ENCODE assay signal across 1 cellular context in genomic region chr16:82655315-82655714, GRCh38.
A peak's percentile ranks its signal among the peaks of the same experiment; 100 is the strongest.
TF ChIP-seq lines count a peak whose summit lies in the region.

No MANE protein-coding gene starts in this region.

TF ChIP-seq in GM12878, 131 proteins besides CTCF, POLR2A, EP300 and RAD21 (continued from another document and continues in another):
- TF ChIP-seq ZNF592 (IDR thresholded peaks at IDR 0.05) (no peak), FOXM1 (IDR thresholded peaks at IDR 0.05; ENCODE audit: low read depth, low read length) (peak; percentile 83; the same call in 1 of the 2 replicates), RELA (IDR thresholded peaks at IDR 0.05; ENCODE audit: borderline replicate concordance, partially characterized antibody) (no peak), MAX (IDR thresholded peaks at IDR 0.05; ENCODE audit: low read depth, low read length) (no peak), NR2C1 (IDR thresholded peaks at IDR 0.05) (no peak), ETV6 (conservative IDR thresholded peaks at IDR 0.05 in 1 of 2, IDR thresholded peaks at IDR 0.05 in 1 of 2; ENCODE audit: borderline replicate concordance in 1 of 2, low read depth in 1 of 2) (peak in 1 of 2 experiments; percentile 81; a peak in 1 of 4 replicates), MTA2 (IDR thresholded peaks at IDR 0.05; ENCODE audit: low read depth) (no peak), TCF7 (IDR thresholded peaks at IDR 0.05; ENCODE audit: borderline replicate concordance) (no peak), HDAC2 (IDR thresholded peaks at IDR 0.05) (no peak), SRF (IDR thresholded peaks at IDR 0.05; ENCODE audit: low read depth in 2 of 2, low read length in 2 of 2) (peak in 1 of 2 experiments; percentile 52; a peak in 1 of 4 replicates), NFXL1 (IDR thresholded peaks at IDR 0.05; ENCODE audit: borderline replicate concordance) (no peak), SREBF2 (IDR thresholded peaks at IDR 0.05; ENCODE audit: low read length) (no peak), IKZF2 (IDR thresholded peaks at IDR 0.05) (peak; percentile 29 to 54; a peak in 2 of 4 replicates), E2F8 (IDR thresholded peaks at IDR 0.05; ENCODE audit: low read depth, partially characterized antibody) (no peak), PBX3 (IDR thresholded peaks at IDR 0.05; ENCODE audit: insufficient replicate concordance, low read depth, low read length) (no peak), ZBTB33 (IDR thresholded peaks at IDR 0.05) (no peak), MEF2A (IDR thresholded peaks at IDR 0.05; ENCODE audit: insufficient read depth, low read depth, low read length) (peak; percentile 74), SIN3A (IDR thresholded peaks at IDR 0.05; ENCODE audit: low read depth, low read length) (no peak), ATF7 (IDR thresholded peaks at IDR 0.05; ENCODE audit: low read depth) (peak; percentile 86), SMC3 (IDR thresholded peaks at IDR 0.05; ENCODE audit: borderline replicate concordance, low read length) (no peak), TCF12 (IDR thresholded peaks at IDR 0.05; ENCODE audit: low read depth, low read length) (peak; percentile 59; the same call in 1 of the 2 replicates), RUNX3 (IDR thresholded peaks at IDR 0.05; ENCODE audit: low read length) (peak; percentile 95), NR2C2 (IDR thresholded peaks at IDR 0.05; ENCODE audit: borderline replicate concordance, control insufficient read depth, insufficient read length, low read depth) (no peak), ATF2 (IDR thresholded peaks at IDR 0.05; ENCODE audit: low read length) (peak; percentile 98), POU2F2 (IDR thresholded peaks at IDR 0.05; ENCODE audit: borderline replicate concordance, low read depth, low read length) (no peak), CREB1 (IDR thresholded peaks at IDR 0.05; ENCODE audit: low read depth) (peak; percentile 89), USF1 (IDR thresholded peaks at IDR 0.05; ENCODE audit: borderline replicate concordance, extremely low read length, insufficient read depth, low read depth, low read length) (no peak), GABPA (IDR thresholded peaks at IDR 0.05; ENCODE audit: low read depth) (0 out of 2 replicates have a peak, but pooled peaks have one; percentile 44), BCL11A (IDR thresholded peaks at IDR 0.05; ENCODE audit: low read depth, low read length) (peak; percentile 75; the same call in 1 of the 2 replicates), BHLHE40 (IDR thresholded peaks at IDR 0.05; ENCODE audit: borderline replicate concordance in 1 of 2, low read depth in 2 of 2, low read length in 1 of 2) (no peak), CEBPZ (IDR thresholded peaks at IDR 0.05; ENCODE audit: low read depth, low read length) (no peak), IRF4 (IDR thresholded peaks at IDR 0.05; ENCODE audit: low read depth, low read length) (0 out of 2 replicates have a peak, but pooled peaks have one; percentile 30), KDM1A (IDR thresholded peaks at IDR 0.05; ENCODE audit: borderline replicate concordance) (no peak), JUNB (IDR thresholded peaks at IDR 0.05) (peak; percentile 82), SUZ12 (IDR thresholded peaks at IDR 0.05; ENCODE audit: unreplicated experiment) (no peak), CEBPB (IDR thresholded peaks at IDR 0.05; ENCODE audit: borderline replicate concordance in 1 of 2, low read depth in 2 of 2, low read length in 2 of 2) (no peak), E2F4 (IDR thresholded peaks at IDR 0.05; ENCODE audit: low read depth, low read length) (no peak), ZNF207 (IDR thresholded peaks at IDR 0.05; ENCODE audit: borderline replicate concordance) (no peak), IRF3 (IDR thresholded peaks at IDR 0.05) (no peak), MXI1 (IDR thresholded peaks at IDR 0.05; ENCODE audit: low read depth, low read length) (no peak)
